16 cellular contexts compared by ENCODE assay signal in the genomic region with DNA sequence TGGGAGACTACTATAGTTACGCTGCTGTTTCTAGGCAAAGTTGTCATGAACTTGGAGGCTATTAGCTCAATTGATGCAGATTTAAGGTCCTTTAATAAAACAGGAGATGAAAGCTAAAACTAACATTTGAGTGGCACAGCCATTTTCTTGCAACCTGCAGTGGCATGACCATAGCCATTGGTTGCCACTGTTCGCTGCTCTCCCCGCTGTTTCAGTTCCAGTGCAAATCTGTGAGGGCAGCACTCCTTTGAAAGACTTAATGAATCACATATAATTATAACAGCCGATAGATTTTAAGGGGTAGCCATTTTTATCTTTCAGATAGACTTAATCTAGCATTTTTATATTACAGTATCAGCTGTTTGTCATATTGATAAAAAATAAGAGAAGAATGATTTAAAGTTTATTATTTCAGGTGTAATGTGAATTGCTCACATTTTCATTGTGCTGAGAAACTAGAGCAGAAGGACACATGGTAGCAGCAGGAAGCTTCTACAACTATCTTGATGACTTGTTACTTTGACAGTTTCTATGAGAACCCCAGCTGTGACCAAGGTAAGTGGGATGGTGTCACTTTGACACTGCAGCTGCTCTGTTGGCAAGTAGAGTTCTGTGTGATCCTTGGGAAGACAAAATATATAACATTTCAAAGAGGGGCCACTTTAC.
"Had no signal": no experiment of that assay in that cellular context is flagged by ENCODE, and none has a peak within 500 bp of the region (broad histone marks: within the 10 kb centered on the region; RNA-seq: fewer than 3 reads in every experiment).

No MANE protein-coding gene starts in this region.

- H3K36me3 ChIP-seq: right atrium auricular region, thyroid gland had no signal

- H3K27ac ChIP-seq: foreskin keratinocyte, right atrium auricular region, thyroid gland had no signal

- H3K4me3 Mint-ChIP-seq: activated CD4-positive, alpha-beta memory T cell treated with anti-CD3 and anti-CD28 coated beads, Interleukin-2, amount 10 ng/mL, durations not matched to agents 7 days and 5 days; activated CD4-positive, alpha-beta T cell treated with anti-CD3 and anti-CD28 coated beads for 36 hours; activated T-cell treated with anti-CD3 and anti-CD28 coated beads, Interleukin-2, amount 50 U/mL, for 4 hours; effector memory CD8-positive, alpha-beta T cell; natural killer cell treated with Interleukin-12 subunit alpha and Interleukin-12 subunit beta and Interleukin-15 and Interleukin-18, amount 100 ng/mL, for 72 hours; stimulated activated naive B cell treated with anti-CD40 and anti-IgM and Interleukin-4, amounts not matched to agents 10 μg/mL and 1 μg/mL and 100 μg/mL, for 72 hours had no signal

- DNase-seq: activated CD4-positive, alpha-beta memory T cell treated with anti-CD3 and anti-CD28 coated beads, Interleukin-2, amount 10 ng/mL, durations not matched to agents 7 days and 5 days; activated CD4-positive, alpha-beta T cell treated with anti-CD3 and anti-CD28 coated beads for 36 hours; activated effector memory CD4-positive, alpha-beta T cell treated with Interleukin-2 at 50 U/mL for 16 hours; activated naive CD4-positive, alpha-beta T cell treated with anti-CD3 and anti-CD28 coated beads, Interleukin-2, amount 50 U/mL, for 16 hours; activated T-cell treated with anti-CD3 and anti-CD28 coated beads, Interleukin-2, amount 50 U/mL, for 4 hours; effector memory CD8-positive, alpha-beta T cell; foreskin keratinocyte; head of caudate nucleus; kidney glomerular epithelial cell; occipital lobe; stimulated activated CD4-positive, alpha-beta T cell treated with anti-CD3 and anti-CD28 coated beads, Interleukin-2, amount 100 ng/mL, for 48 hours; stimulated activated naive B cell treated with anti-CD40 and anti-IgM and Interleukin-4, amounts not matched to agents 10 μg/mL and 1 μg/mL and 100 μg/mL, for 72 hours; thyroid gland had no signal

- H3K27ac Mint-ChIP-seq: activated CD4-positive, alpha-beta memory T cell treated with anti-CD3 and anti-CD28 coated beads, Interleukin-2, amount 10 ng/mL, durations not matched to agents 7 days and 5 days; activated CD4-positive, alpha-beta T cell treated with anti-CD3 and anti-CD28 coated beads for 36 hours; effector memory CD8-positive, alpha-beta T cell; natural killer cell treated with Interleukin-12 subunit alpha and Interleukin-12 subunit beta and Interleukin-15 and Interleukin-18, amount 100 ng/mL, for 72 hours; progenitor cell of endocrine pancreas; stimulated activated naive B cell treated with anti-CD40 and anti-IgM and Interleukin-4, amounts not matched to agents 10 μg/mL and 1 μg/mL and 100 μg/mL, for 72 hours had no signal

- H3K4me1 Mint-ChIP-seq: activated CD4-positive, alpha-beta memory T cell treated with anti-CD3 and anti-CD28 coated beads, Interleukin-2, amount 10 ng/mL, durations not matched to agents 7 days and 5 days; activated CD4-positive, alpha-beta T cell treated with anti-CD3 and anti-CD28 coated beads for 36 hours; stimulated activated naive B cell treated with anti-CD40 and anti-IgM and Interleukin-4, amounts not matched to agents 10 μg/mL and 1 μg/mL and 100 μg/mL, for 72 hours had no signal

- H3K4me1 ChIP-seq: foreskin keratinocyte, right atrium auricular region, thyroid gland had no signal

- H3K27me3 ChIP-seq: foreskin keratinocyte, right atrium auricular region, thyroid gland had no signal

- H3K4me3 ChIP-seq: right atrium auricular region, thyroid gland had no signal

- H3K36me3 Mint-ChIP-seq: stimulated activated naive B cell treated with anti-CD40 and anti-IgM and Interleukin-4, amounts not matched to agents 10 μg/mL and 1 μg/mL and 100 μg/mL, for 72 hours had no signal

- ATAC-seq: activated CD4-positive, alpha-beta T cell treated with anti-CD3 and anti-CD28 coated beads for 36 hours; activated T-cell treated with anti-CD3 and anti-CD28 coated beads, Interleukin-2, amount 50 U/mL, for 4 hours; effector memory CD8-positive, alpha-beta T cell; foreskin keratinocyte; natural killer cell treated with Interleukin-12 subunit alpha and Interleukin-12 subunit beta and Interleukin-15 and Interleukin-18, amount 100 ng/mL, for 72 hours; stimulated activated naive B cell treated with anti-CD40 and anti-IgM and Interleukin-4, amounts not matched to agents 10 μg/mL and 1 μg/mL and 100 μg/mL, for 72 hours had no signal
